15 cellular contexts compared by ENCODE assay signal in the genomic region with DNA sequence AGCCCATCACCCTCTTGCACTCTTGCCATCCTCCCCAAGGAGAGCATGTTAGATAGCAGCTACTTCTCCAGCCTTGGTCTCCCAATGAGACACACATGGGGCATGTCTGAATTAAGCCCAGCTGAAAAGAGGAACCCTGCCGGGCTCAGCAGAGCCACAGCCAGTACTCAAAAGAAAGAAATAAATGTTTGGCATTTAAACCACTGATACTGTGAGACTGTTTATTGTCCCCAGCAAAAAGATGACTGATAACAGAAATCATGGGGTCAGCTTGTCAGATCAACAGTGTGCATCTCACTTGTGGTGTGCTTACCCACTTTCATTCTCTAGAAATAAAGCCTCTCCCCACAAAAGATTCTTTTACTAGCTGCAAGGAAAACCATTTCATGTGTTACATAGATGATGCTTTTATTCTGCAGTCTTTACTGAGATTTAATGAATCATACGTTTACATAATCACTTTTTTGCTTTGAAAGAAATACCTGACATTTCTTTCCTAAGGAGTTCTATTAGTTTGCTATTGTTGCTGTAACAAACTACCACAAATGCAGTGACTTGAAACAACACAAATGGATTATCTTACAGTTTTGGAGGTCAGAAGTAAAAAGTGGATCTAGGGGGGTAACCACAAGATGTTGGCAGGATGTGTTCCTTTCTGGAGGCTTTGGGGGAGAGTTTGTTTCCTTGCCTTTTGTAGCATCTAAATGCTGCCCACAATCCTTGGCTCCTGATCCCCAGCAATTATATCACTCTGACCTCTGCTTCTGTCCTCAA. TPM values are rescaled to one million over a fixed set of nuclear protein-coding genes. Genes with fewer than 3 reads are reported as not detected.
A peak's percentile ranks its signal among the peaks of the same experiment; 100 is the strongest.
DNase-seq lines count a peak whose midpoint lies in the region; ATAC-seq and TF ChIP-seq lines count a peak whose summit lies in the region.
"Had no signal": no experiment of that assay in that cellular context is flagged by ENCODE, and none has a peak within 500 bp of the region (broad histone marks: within the 10 kb centered on the region; RNA-seq: fewer than 3 reads in every experiment).

No MANE protein-coding gene starts in this region.

- no peak overlapping the region for H3K27ac ChIP-seq in heart right ventricle
- no peak overlapping the region for H3K27ac ChIP-seq in esophagus muscularis mucosa (replicated peaks in 1 of 4)
- H3K27ac ChIP-seq: suprapubic skin had no signal

- TF ChIP-seq CTCF in heart right ventricle (IDR thresholded peaks at IDR 0.05), result no peak
- TF ChIP-seq CTCF in esophagus muscularis mucosa (IDR thresholded peaks at IDR 0.05), result no peak

- intact Hi-C loops in heart right ventricle (cut with DNase I), result no loop called here
- intact Hi-C loops in esophagus muscularis mucosa (cut with DNase I), result no loop called here

- H3K4me3 ChIP-seq in heart right ventricle (no peak overlapping the region), esophagus muscularis mucosa (no peak overlapping the region)
- H3K4me3 ChIP-seq: suprapubic skin had no signal

- ATAC-seq in GM18867 (IDR thresholded peaks at IDR 0.05; ENCODE audit: unreplicated experiment) (peak; percentile 71), GM21825 (IDR thresholded peaks at IDR 0.05; ENCODE audit: unreplicated experiment) (peak; percentile 71), HG03439 (IDR thresholded peaks at IDR 0.05; ENCODE audit: unreplicated experiment) (peak; percentile 48), heart right ventricle (no peak)
- ATAC-seq: activated T-helper 17 cell treated with anti-CD3 and anti-CD28 coated beads, Interleukin-2, amount 50 U/mL, for 72 hours had no signal

- TF ChIP-seq EP300 in esophagus muscularis mucosa (IDR thresholded peaks at IDR 0.05), result no peak

- H3K27me3 ChIP-seq in heart right ventricle (no peaks in the 10 kb centered on the region), esophagus muscularis mucosa (no peaks in the 10 kb centered on the region)
- H3K27me3 ChIP-seq: suprapubic skin had no signal

- H3K36me3 ChIP-seq in heart right ventricle (no peaks in the 10 kb centered on the region), esophagus muscularis mucosa (no peaks in the 10 kb centered on the region)
- H3K36me3 ChIP-seq: suprapubic skin had no signal

- H3K9me3 ChIP-seq in heart right ventricle (no peaks in the 10 kb centered on the region), esophagus muscularis mucosa (no peaks in the 10 kb centered on the region)
- H3K9me3 ChIP-seq: suprapubic skin had no signal

- TF ChIP-seq POLR2A in esophagus muscularis mucosa (IDR thresholded peaks at IDR 0.05; ENCODE audit: low read depth), result no peak

- peak; percentile 66 for DNase-seq in fibroblast of gingiva (ENCODE audit: low read depth)
- no peak for DNase-seq in heart right ventricle
- no peak for DNase-seq in middle frontal gyrus (ENCODE audit: extremely low spot score, low spot score)
- no peak for DNase-seq in COLO668 (lab: John Stamatoyannopoulos, UW; ENCODE audit: unreplicated experiment)
- no peak for DNase-seq in esophagus muscularis mucosa (ENCODE audit: extremely low spot score)
- DNase-seq: Calu3; hypothalamus; stimulated activated CD4-positive, alpha-beta T cell treated with anti-CD3 and anti-CD28 coated beads, Interleukin-15, amount 100 ng/mL, for 24 hours; T-helper 9 cell had no signal

- H3K4me1 ChIP-seq in heart right ventricle, result no peaks in the 10 kb centered on the region
- H3K4me1 ChIP-seq in esophagus muscularis mucosa, result no peaks in the 10 kb centered on the region
- H3K4me1 ChIP-seq: suprapubic skin had no signal

- WGBS in heart right ventricle, 2 donors, result 44 to 59% methylated on average over 2 of the region's 2 CpGs
- WGBS in esophagus muscularis mucosa, result 40% methylated on average over 2 of the region's 2 CpGs

RNA-seq across cellular contexts. Expression of a gene that starts 20.9 kb away (rescaled TPM):
- total RNA-seq in heart right ventricle (1 to 10 TPM in 3 of 10 donors, under 1 TPM in 3, not detected in 4; 0.30 to 1.8 (median 1.2) TPM), esophagus muscularis mucosa (1 to 10 TPM in 1 of 4 donors, under 1 TPM in 3; 0.57 to 1.2 (median 0.90) TPM)
- polyA plus RNA-seq in heart right ventricle, result under 1 TPM; 0.07 to 0.88 TPM
- total RNA-seq: suprapubic skin had no signal
- polyA plus RNA-seq: IgD-negative memory B cell had no signal

Comparison
In these comparisons a context has a peak if more than half of its experiments do, and no peak if none do; other contexts are left out.
1. ATAC-seq: peak in GM18867 (single experiment), GM21825 (single experiment) and HG03439 (single experiment); none in heart right ventricle (0 of 8).